8 cellular contexts compared by ENCODE assay signal in the genomic region with DNA sequence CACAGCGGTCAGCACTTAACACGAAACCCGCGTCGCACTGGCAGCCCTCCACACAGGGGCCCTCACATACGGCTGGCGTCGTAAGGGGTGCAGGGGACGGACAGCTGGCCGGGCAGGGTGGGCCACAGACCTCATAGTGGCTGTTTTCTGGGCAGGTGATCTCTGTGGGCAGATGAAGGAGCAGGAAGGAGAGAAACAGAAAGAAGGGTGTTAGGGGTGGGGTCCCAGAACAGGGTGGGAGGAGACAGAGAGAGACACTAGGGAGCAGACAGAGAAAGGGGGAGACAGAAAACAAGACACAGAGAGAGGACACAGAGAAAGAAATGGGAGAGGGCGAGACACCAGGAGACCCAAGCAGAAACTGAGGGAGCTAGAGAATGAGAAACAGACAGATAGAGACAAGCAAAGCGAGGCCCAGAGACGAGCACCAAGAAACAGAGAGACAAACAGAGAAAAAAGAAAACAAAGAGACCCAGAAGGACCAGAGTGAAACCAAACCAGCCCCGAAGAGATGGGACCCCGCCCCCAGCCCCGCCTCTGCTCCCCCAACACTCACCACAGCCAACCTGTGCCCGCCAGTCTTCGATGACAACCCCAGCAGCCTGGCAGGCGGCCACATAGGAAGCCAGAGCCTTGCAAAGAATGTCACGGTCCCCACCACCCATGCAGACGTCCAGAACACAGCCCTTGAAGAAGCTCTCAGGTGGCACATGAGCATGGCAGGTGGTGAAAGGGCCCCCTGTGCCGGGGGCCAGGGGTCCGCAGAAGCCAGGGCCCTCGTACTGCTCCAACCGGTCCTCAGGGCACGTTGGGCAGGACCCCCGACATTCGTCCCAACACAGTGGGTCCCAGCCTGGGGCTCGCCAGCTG. TPM values are rescaled to one million over a fixed set of nuclear protein-coding genes. Genes with fewer than 3 reads are reported as not detected.
A peak's percentile ranks its signal among the peaks of the same experiment; 100 is the strongest.
DNase-seq lines count a peak whose midpoint lies in the region; ATAC-seq and TF ChIP-seq lines count a peak whose summit lies in the region.
"Not testable (repeated sequence)": the region's sequence is repeated elsewhere in the genome, so short reads cannot be mapped to it uniquely, and the experiment has no call there.

No MANE protein-coding gene starts in this region.

- H3K4me2 ChIP-seq in Loucy (ENCODE audit: low read depth, low read length, poor library complexity, severe bottlenecking), result peak overlapping the region; percentile 37
- not testable (repeated sequence) for H3K4me2 ChIP-seq in neuronal stem cell (ENCODE audit: insufficient read depth, low read length, poor library complexity, severe bottlenecking)

- POLR2A ChIA-PET in CD8-positive, alpha-beta T cell (lab: Charles Lee), result not testable (repeated sequence)

- not testable (repeated sequence) for H3F3A ChIP-seq in Loucy (ENCODE audit: low read depth)

- peak overlapping the region; percentile 71 for H3K18ac ChIP-seq in neuronal stem cell (ENCODE audit: low read length)

- H4K91ac ChIP-seq in neuronal stem cell (ENCODE audit: low read depth, low read length, poor library complexity), result not testable (repeated sequence)

- H3K9me2 ChIP-seq in Loucy (replicated peaks; ENCODE audit: low read depth, low read length), result not testable (repeated sequence)

- not testable (repeated sequence) for H2BK15ac ChIP-seq in neuronal stem cell (ENCODE audit: low read length)

- H3K27ac ChIP-seq in CD8-positive, alpha-beta T cell (ENCODE audit: low read depth, low read length), result peak overlapping the region; percentile 7
- not testable (repeated sequence) for H3K27ac ChIP-seq in RWPE2 (ENCODE audit: poor library complexity, severe bottlenecking); neuronal stem cell (replicated peaks; ENCODE audit: low read length)

- H3K27ac Mint-ChIP-seq in CD8-positive, alpha-beta T cell, result peak overlapping the region; percentile 93
- not testable (repeated sequence) for H3K27ac Mint-ChIP-seq in stimulated activated memory B cell treated with anti-CD40 and anti-IgM and Interleukin-4, amounts not matched to agents 10 μg/mL and 1 μg/mL and 100 μg/mL, for 72 hours

- H3K79me1 ChIP-seq in neuronal stem cell (ENCODE audit: low read depth, low read length), result not testable (repeated sequence)

- not testable (repeated sequence) for H2BK5ac ChIP-seq in neuronal stem cell (ENCODE audit: low read length)

- not testable (repeated sequence) for H4K20me1 ChIP-seq in Loucy (ENCODE audit: insufficient read depth, low read length, poor library complexity, severe bottlenecking)

- H2BK120ac ChIP-seq in neuronal stem cell (ENCODE audit: low read depth, low read length), result not testable (repeated sequence)

- H3K9me3 Mint-ChIP-seq in CD8-positive, alpha-beta T cell; stimulated activated memory B cell treated with anti-CD40 and anti-IgM and Interleukin-4, amounts not matched to agents 10 μg/mL and 1 μg/mL and 100 μg/mL, for 72 hours: not testable (repeated sequence)

- H3K27me3 Mint-ChIP-seq in CD8-positive, alpha-beta T cell (ENCODE audit: low read depth); stimulated activated memory B cell treated with anti-CD40 and anti-IgM and Interleukin-4, amounts not matched to agents 10 μg/mL and 1 μg/mL and 100 μg/mL, for 72 hours: not testable (repeated sequence)

- intact Hi-C loops in CD8-positive, alpha-beta T cell (cut with DNase I, micrococcal nuclease), result loop anchor here (5.0 kb wide), 1 partner anchor 79 kb away; a partner anchor contains a TSS

- H2BK12ac ChIP-seq in neuronal stem cell (ENCODE audit: low read length), result peak overlapping the region; percentile 73

- not testable (repeated sequence) for H2AK5ac ChIP-seq in neuronal stem cell (ENCODE audit: low read depth, low read length)

- not testable (repeated sequence) for H3K9me3 ChIP-seq in CD8-positive, alpha-beta T cell (ENCODE audit: low read length); Loucy (ENCODE audit: insufficient read depth, low read depth, low read length); RWPE2 (ENCODE audit: severe bottlenecking); neuronal stem cell (replicated peaks in 1 of 2; ENCODE audit: control insufficient read depth in 2 of 2, insufficient read depth in 1 of 2, low read depth in 1 of 2, low read length in 2 of 2)

- peak; percentile 20 to 90 (median 51) for DNase-seq in CD8-positive, alpha-beta T cell
- peak; percentile 44 for DNase-seq in RWPE2 (ENCODE audit: low spot score)
- DNase-seq in activated CD8-positive, alpha-beta memory T cell treated with anti-CD3 and anti-CD28 coated beads, Interleukin-2, amount 50 U/mL, for 4 hours, result peak; percentile 83
- peak; percentile 47 for DNase-seq in activated naive CD8-positive, alpha-beta T cell treated with anti-CD3 and anti-CD28 coated beads, Interleukin-2, amount 50 U/mL, for 16 hours (ENCODE audit: low read depth, low spot score)
- peak; percentile 23 for DNase-seq in kidney tubule cell (ENCODE audit: low spot score)
- DNase-seq in neuronal stem cell (ENCODE audit: low spot score), result not testable (repeated sequence)

- H3K4me1 ChIP-seq in CD8-positive, alpha-beta T cell (ENCODE audit: insufficient read depth, low read length); Loucy (ENCODE audit: insufficient read depth, low read length, poor library complexity, severe bottlenecking); RWPE2 (ENCODE audit: insufficient read depth, poor library complexity, severe bottlenecking); neuronal stem cell (ENCODE audit: control insufficient read depth in 2 of 2, insufficient read depth in 1 of 2, low read depth in 1 of 2, low read length in 2 of 2): not testable (repeated sequence)

- not testable (repeated sequence) for TF ChIP-seq CTCF in CD8-positive, alpha-beta T cell (IDR thresholded peaks at IDR 0.05); Loucy (conservative IDR thresholded peaks at IDR 0.05; ENCODE audit: low read length); RWPE2 (IDR thresholded peaks at IDR 0.05; ENCODE audit: poor library complexity, severe bottlenecking)

- not testable (repeated sequence) for H3K23ac ChIP-seq in neuronal stem cell (ENCODE audit: low read depth, low read length, poor library complexity)

- peak; percentile 86 for ATAC-seq in CD8-positive, alpha-beta T cell
- peak; percentile 20; the same call in 1 of the 3 replicates for ATAC-seq in RWPE2 (ENCODE audit: low read depth)
- peak; percentile 14 for ATAC-seq in stimulated activated memory B cell treated with anti-CD40 and anti-IgM and Interleukin-4, amounts not matched to agents 10 μg/mL and 1 μg/mL and 100 μg/mL, for 72 hours

- H3K36me3 ChIP-seq in CD8-positive, alpha-beta T cell (ENCODE audit: insufficient read depth, low read length), result peaks cover 11% of the 10 kb centered on the region
- H3K36me3 ChIP-seq in Loucy (ENCODE audit: insufficient read depth, low read length); RWPE2 (ENCODE audit: low read depth); neuronal stem cell (replicated peaks in 1 of 2; ENCODE audit: control insufficient read depth in 2 of 2, insufficient read depth in 2 of 2, low read length in 2 of 2): not testable (repeated sequence)

- not testable (repeated sequence) for H2AFZ ChIP-seq in Loucy (ENCODE audit: low read length); neuronal stem cell (ENCODE audit: low read length)

- H3K14ac ChIP-seq in neuronal stem cell (ENCODE audit: low read length), result not testable (repeated sequence)

- CTCF ChIA-PET in CD8-positive, alpha-beta T cell (lab: Charles Lee), result interaction anchor here (1.3 kb wide), 1 partner anchor 77 kb away, joined by 4 read pairs; a partner anchor contains a TSS

- H3K36me3 Mint-ChIP-seq in CD8-positive, alpha-beta T cell, result peaks cover 43% of the 10 kb centered on the region
- H3K36me3 Mint-ChIP-seq in stimulated activated memory B cell treated with anti-CD40 and anti-IgM and Interleukin-4, amounts not matched to agents 10 μg/mL and 1 μg/mL and 100 μg/mL, for 72 hours, result not testable (repeated sequence)

- peak overlapping the region; percentile 79 for H3K4me3 Mint-ChIP-seq in CD8-positive, alpha-beta T cell
- not testable (repeated sequence) for H3K4me3 Mint-ChIP-seq in stimulated activated memory B cell treated with anti-CD40 and anti-IgM and Interleukin-4, amounts not matched to agents 10 μg/mL and 1 μg/mL and 100 μg/mL, for 72 hours

- not testable (repeated sequence) for H3K9ac ChIP-seq in Loucy (ENCODE audit: low read depth, low read length, poor library complexity, severe bottlenecking); neuronal stem cell (ENCODE audit: low read depth, low read length, poor library complexity)

- H3K27me3 ChIP-seq in CD8-positive, alpha-beta T cell (ENCODE audit: insufficient read depth, low read length); Loucy (ENCODE audit: insufficient read depth, low read length, poor library complexity, severe bottlenecking); RWPE2 (ENCODE audit: insufficient read depth, poor library complexity, severe bottlenecking); neuronal stem cell (ENCODE audit: control insufficient read depth in 3 of 3, insufficient read depth in 3 of 3, low read depth in 1 of 3, low read length in 3 of 3): not testable (repeated sequence)

- H3K79me2 ChIP-seq in Loucy (ENCODE audit: insufficient read depth, low read length), result not testable (repeated sequence)

- H3K4me1 Mint-ChIP-seq in CD8-positive, alpha-beta T cell (ENCODE audit: low read depth), result peaks cover 11% of the 10 kb centered on the region
- not testable (repeated sequence) for H3K4me1 Mint-ChIP-seq in stimulated activated memory B cell treated with anti-CD40 and anti-IgM and Interleukin-4, amounts not matched to agents 10 μg/mL and 1 μg/mL and 100 μg/mL, for 72 hours

- H3K4me3 ChIP-seq in CD8-positive, alpha-beta T cell (ENCODE audit: low read depth, low read length); RWPE2 (ENCODE audit: severe bottlenecking); neuronal stem cell (ENCODE audit: low read length in 2 of 2): not testable (repeated sequence)
- H3K4me3 ChIP-seq in Loucy (ENCODE audit: low read length, poor library complexity, severe bottlenecking), result peak overlapping the region; percentile 3

- H3K4ac ChIP-seq in neuronal stem cell (ENCODE audit: low read length), result not testable (repeated sequence)

- not testable (repeated sequence) for H4K8ac ChIP-seq in neuronal stem cell (ENCODE audit: low read depth, low read length)

- no CpG with 5 or more reads among the region's 29 CpGs for WGBS in neuronal stem cell (ENCODE audit: extremely low coverage in 2 of 2, insufficient read length in 2 of 2, insufficient replicate concordance in 1 of 2), 2 donors

RNA-seq across cellular contexts. Expression of a gene that starts 40.8 kb away (rescaled TPM):
- total RNA-seq in CD8-positive, alpha-beta T cell, result 10 to 100 TPM; 28.1 to 31.9 TPM
- polyA plus RNA-seq in neuronal stem cell (2013, experiment 1 of 2), result 0.28 TPM
- polyA plus RNA-seq in neuronal stem cell (2013, experiment 2 of 2), result 0.29 TPM

RNA-seq across cellular contexts. Expression of a gene that starts 47.4 kb away (rescaled TPM):
- 100 to 1,000 TPM; 351 to 365 TPM for total RNA-seq in CD8-positive, alpha-beta T cell
- polyA plus RNA-seq in neuronal stem cell (2013, experiment 1 of 2), result 435 TPM
- polyA plus RNA-seq in neuronal stem cell (2013, experiment 2 of 2), result 415 TPM

RNA-seq across cellular contexts. Expression of a gene that starts 59.6 kb away (rescaled TPM):
- total RNA-seq in CD8-positive, alpha-beta T cell, result 10 to 100 TPM; 19.0 to 22.6 TPM
- 36.7 TPM for polyA plus RNA-seq in neuronal stem cell (2013, experiment 1 of 2)
- 35.1 TPM for polyA plus RNA-seq in neuronal stem cell (2013, experiment 2 of 2)

Comparison
In these comparisons a context has a peak if more than half of its experiments do, and no peak if none do; other contexts are left out.
1. ATAC-seq: peak in every context shown above with its lines; median percentile 86 in CD8-positive, alpha-beta T cell; 20 in RWPE2; 14 in stimulated activated memory B cell treated with anti-CD40 and anti-IgM and Interleukin-4, amounts not matched to agents 10 μg/mL and 1 μg/mL and 100 μg/mL, for 72 hours.